ENCODE assay signal across 8 cellular contexts in genomic region chr21:45074818-45075605, GRCh38. TPM values are rescaled to one million over a fixed set of nuclear protein-coding genes. Genes with fewer than 3 reads are reported as not detected.
A peak's percentile ranks its signal among the peaks of the same experiment; 100 is the strongest.
DNase-seq lines count a peak whose midpoint lies in the region; ATAC-seq and TF ChIP-seq lines count a peak whose summit lies in the region.

No MANE protein-coding gene starts in this region.

- 0 to 9% (median 1%) methylated on average over 4 to 99 of the region's 99 CpGs for WGBS in stomach, 5 donors

- no peak for TF ChIP-seq CTCF in lower lobe of right lung (IDR thresholded peaks at IDR 0.05)
- no peak for TF ChIP-seq CTCF in stomach (IDR thresholded peaks at IDR 0.05)

- TF ChIP-seq POLR2A in stomach (IDR thresholded peaks at IDR 0.05), result no peak

- ATAC-seq in HG03025 (IDR thresholded peaks at IDR 0.05; ENCODE audit: low FRiP score, unreplicated experiment) (peak; percentile 36), lower lobe of right lung (peak; percentile 21 to 36), HG03280 (IDR thresholded peaks at IDR 0.05; ENCODE audit: unreplicated experiment) (no peak)

- H3K4me3 ChIP-seq in GM08714 (ENCODE audit: low read length) (peak overlapping the region; percentile 56), lower lobe of right lung (peak overlapping the region; percentile 85), stomach (peak overlapping the region; percentile 91 to 97 (median 92))

- TF ChIP-seq EP300 in stomach (IDR thresholded peaks at IDR 0.05), result no peak

- no peaks in the 10 kb centered on the region for H3K9me3 ChIP-seq in lower lobe of right lung
- H3K9me3 ChIP-seq in stomach, result no peaks in the 10 kb centered on the region

- H3K27me3 ChIP-seq in lower lobe of right lung (ENCODE audit: low read depth) (no peaks in the 10 kb centered on the region), stomach (peaks cover 0 to 13% (median 0%) of the 10 kb centered on the region in 3 donors)

- H3K4me1 ChIP-seq in lower lobe of right lung (peaks cover 36% of the 10 kb centered on the region), stomach (peaks cover 16 to 55% (median 34%) of the 10 kb centered on the region in 4 donors)

- H3K36me3 ChIP-seq in lower lobe of right lung (no peaks in the 10 kb centered on the region), stomach (no peaks in the 10 kb centered on the region)

- H3K27ac ChIP-seq in lower lobe of right lung (peak overlapping the region; percentile 81), stomach (peak overlapping the region; percentile 64 to 97 (median 88))

- intact Hi-C loops in lower lobe of right lung (cut with DNase I), result no loop called here
- intact Hi-C loops in stomach (cut with DNase I; ENCODE audit: low total_unique reads), result no loop called here

- DNase-seq in SW480 (ENCODE audit: low spot score) (peak; percentile 51), dermis blood vessel endothelial cell (peak; percentile 47), lower lobe of right lung (no peak), stomach (peak; percentile 26)
- DNase-seq in central memory CD4-positive, alpha-beta T cell, result no peak

RNA-seq across cellular contexts. Expression of gene ADARB1, which starts 0.6 kb away (rescaled TPM):
- total RNA-seq in dermis blood vessel endothelial cell (27.0 and 32.0 TPM in 2 replicates), lower lobe of right lung (48.2 TPM), stomach (10 to 100 TPM in 4 of 5 donors, 1 to 10 TPM in 1; 3.2 to 33.9 (median 28.8) TPM)
- polyA plus RNA-seq in stomach, result 1 to 10 TPM; 5.9 to 6.7 (median 6.6) TPM

Comparison
In these comparisons a context has a peak if more than half of its experiments do, and no peak if none do; other contexts are left out.
1. DNase-seq: peak in SW480 (single experiment), dermis blood vessel endothelial cell (single experiment) and stomach (single experiment); none in lower lobe of right lung (single experiment) and central memory CD4-positive, alpha-beta T cell (single experiment).
2. Peak in every context shown above with its lines, with median percentiles within 50 percentile points of each other: H3K4me3 ChIP-seq.